Comparison of ENCODE assay signal across 10 cellular contexts in genomic region chr6:156984178-156984738, GRCh38.
DNase-seq lines count a peak whose midpoint lies in the region; TF ChIP-seq lines count a peak whose summit lies in the region.
"Had no signal": no experiment of that assay in that cellular context is flagged by ENCODE, and none has a peak within 500 bp of the region (broad histone marks: within the 10 kb centered on the region; RNA-seq: fewer than 3 reads in every experiment).

No MANE protein-coding gene starts in this region.

- H3K27ac ChIP-seq in H9 (ENCODE audit: insufficient read length, low read depth, low read length) = no peak overlapping the region
- no peak overlapping the region for H3K27ac ChIP-seq in RWPE1
- H3K27ac ChIP-seq in mesendoderm (ENCODE audit: low read depth, low read length) = no peak overlapping the region
- H3K27ac ChIP-seq in esophagus squamous epithelium = no peak overlapping the region

- no peak for TF ChIP-seq POLR2A in esophagus squamous epithelium (IDR thresholded peaks at IDR 0.05)

- H4K20me1 ChIP-seq in H9 (ENCODE audit: control insufficient read depth, insufficient read depth, insufficient read length) = no peaks in the 10 kb centered on the region

- in situ Hi-C loops in GM13977 (cut with MboI; ENCODE audit: low pct_unique_long_range_greater_than_20kb, low sequenced_read_pairs, unreplicated experiment) = no loop called here
- in situ Hi-C loops in KBM-7 (cut with MboI; ENCODE audit: low pct_unique_long_range_greater_than_20kb, low sequenced_read_pairs) = no loop called here

- H3K27me3 Mint-ChIP-seq in H9 (ENCODE audit: low read depth) = no peaks in the 10 kb centered on the region

- WGBS in H9 (ENCODE audit: extremely low coverage, insufficient read length, low lambda C conversion rate) = no CpG with 5 or more reads among the region's 3 CpGs
- no CpG with 5 or more reads among the region's 3 CpGs for WGBS in mesendoderm (ENCODE audit: extremely low coverage, insufficient coverage, low lambda C conversion rate)
- WGBS in esophagus squamous epithelium, 2 donors = 85 to 90% methylated on average over 3 of the region's 3 CpGs

- H3K4ac ChIP-seq in H9 (ENCODE audit: low read depth, low read length) = no peak overlapping the region
- H3K4ac ChIP-seq in mesendoderm (ENCODE audit: low read depth, low read length) = no peak overlapping the region

- H3K79me2 ChIP-seq in H9 (ENCODE audit: insufficient read depth, low read length) = peaks cover 6% of the 10 kb centered on the region; the same call in 1 of the 2 replicates
- H3K79me2 ChIP-seq in mesendoderm (ENCODE audit: control insufficient read depth, insufficient read depth, low read length) = peaks cover 48% of the 10 kb centered on the region

- H2BK120ac ChIP-seq in H9 (ENCODE audit: low read depth, low read length, poor library complexity, severe bottlenecking) (no peak overlapping the region), mesendoderm (ENCODE audit: low read depth, low read length) (no peak overlapping the region)

- CTCF ChIA-PET in RWPE1 (lab: Yijun Ruan, JAX) = interaction anchor here (0.6 kb wide), 1 partner anchor 1501 kb away, joined by 3 read pairs; no protein-coding TSS in a partner anchor

- DNase-seq in GM13977 (ENCODE audit: low spot score) = peak; percentile 20
- no peak for DNase-seq in H9
- DNase-seq in RWPE1 (ENCODE audit: low spot score) = peak; percentile 23
- DNase-seq in mesendoderm = peak; percentile 53
- no peak for DNase-seq in nucleus accumbens (lab: John Stamatoyannopoulos, UW)
- no peak for DNase-seq in esophagus squamous epithelium (lab: John Stamatoyannopoulos, UW)
- DNase-seq in COLO829 (ENCODE audit: low spot score) = no peak
- DNase-seq in KBM-7 = no peak
- DNase-seq: activated gamma-delta T cell treated with Interleukin-2 at 50 U/mL for 16 hours, hypothalamus had no signal

- H3K9me3 Mint-ChIP-seq in H9 = no peaks in the 10 kb centered on the region

- H3K36me3 Mint-ChIP-seq in H9 (ENCODE audit: insufficient read depth in 1 of 3, low read depth in 3 of 3) = no peaks in the 10 kb centered on the region

- H2BK15ac ChIP-seq in H9 (ENCODE audit: low read depth, low read length) (no peak overlapping the region), mesendoderm (replicated peaks; ENCODE audit: low read depth) (no peak overlapping the region)

- H3T11ph ChIP-seq in H9 (ENCODE audit: low read length) = no peak overlapping the region

- no peak overlapping the region for H4K5ac ChIP-seq in H9 (ENCODE audit: insufficient read length, low read depth, low read length)
- H4K5ac ChIP-seq in mesendoderm (ENCODE audit: low read length) = no peak overlapping the region

- H3K27me3 ChIP-seq in H9 (ENCODE audit: insufficient read depth, low read length) = no peaks in the 10 kb centered on the region
- H3K27me3 ChIP-seq in mesendoderm (ENCODE audit: insufficient read depth, low read length, poor library complexity) = no peaks in the 10 kb centered on the region
- H3K27me3 ChIP-seq in esophagus squamous epithelium = no peaks in the 10 kb centered on the region

- intact Hi-C loops in esophagus squamous epithelium (cut with DNase I) = no loop called here

- H3K4me3 Mint-ChIP-seq in H9 = no peak overlapping the region

- H2AK5ac ChIP-seq in H9 (ENCODE audit: insufficient read length, low read length) (no peak overlapping the region), mesendoderm (ENCODE audit: low read length) (no peak overlapping the region)

- H3K36me3 ChIP-seq in mesendoderm (ENCODE audit: control insufficient read depth, insufficient read depth, low read length) = no peaks in the 10 kb centered on the region
- no peaks in the 10 kb centered on the region for H3K36me3 ChIP-seq in esophagus squamous epithelium

- no peak overlapping the region for H3K18ac ChIP-seq in H9 (ENCODE audit: insufficient read length, low read depth, low read length)
- no peak overlapping the region for H3K18ac ChIP-seq in mesendoderm (ENCODE audit: low read length)

- no peak overlapping the region for H2BK20ac ChIP-seq in H9 (ENCODE audit: low read depth, low read length, poor library complexity, severe bottlenecking)

- peaks cover 12% of the 10 kb centered on the region for H3K4me1 ChIP-seq in H9 (ENCODE audit: insufficient read depth, low read length)
- H3K4me1 ChIP-seq in mesendoderm (ENCODE audit: control insufficient read depth, low read depth, low read length) = peaks cover 15% of the 10 kb centered on the region
- peaks cover 4 to 51% (median 12%) of the 10 kb centered on the region in 3 donors for H3K4me1 ChIP-seq in esophagus squamous epithelium

- no peak overlapping the region for H3K23ac ChIP-seq in H9 (ENCODE audit: insufficient read length, low read depth, low read length)
- no peak overlapping the region for H3K23ac ChIP-seq in mesendoderm (ENCODE audit: low read length)

- no peak overlapping the region for H2AFZ ChIP-seq in H9 (ENCODE audit: low read length)

- H3K79me1 ChIP-seq in H9 (ENCODE audit: insufficient read depth, low read depth, low read length, poor library complexity, severe bottlenecking) (no peaks in the 10 kb centered on the region), mesendoderm (ENCODE audit: low read length) (peaks cover 16% of the 10 kb centered on the region)

- no peak overlapping the region for H4K91ac ChIP-seq in H9 (ENCODE audit: insufficient read length, low read depth, low read length)

- H2BK12ac ChIP-seq in H9 (ENCODE audit: insufficient read length, low read depth, low read length) = no peak overlapping the region

- peak overlapping the region; percentile 13 to 46 (median 15); a peak in 5 of 7 replicates for H3K27ac Mint-ChIP-seq in H9

- H3K4me3 ChIP-seq in mesendoderm (ENCODE audit: low read length) (no peak overlapping the region), esophagus squamous epithelium (no peak overlapping the region)

- peaks cover 63 to 74% of the 10 kb centered on the region in 2 experiments for H3K4me1 Mint-ChIP-seq in H9

- POLR2A ChIA-PET in RWPE1 (lab: Yijun Ruan, JAX; ENCODE audit: low non-redundant PET) = no interaction called here

- TF ChIP-seq CTCF in GM13977 (IDR thresholded peaks at IDR 0.05; ENCODE audit: extremely low read depth, insufficient read depth, missing control alignments) (no peak), H9 (conservative IDR thresholded peaks at IDR 0.05) (no peak), RWPE1 (conservative IDR thresholded peaks at IDR 0.05; ENCODE audit: low read depth) (no peak), esophagus squamous epithelium (IDR thresholded peaks at IDR 0.05) (no peak)

- H3K9ac ChIP-seq in H9 (ENCODE audit: extremely low read depth, insufficient read length, low read length) = no peak overlapping the region
- H3K9ac ChIP-seq in mesendoderm (ENCODE audit: low read length) = no peak overlapping the region

- H3K56ac ChIP-seq in H9 (ENCODE audit: insufficient read length, low read depth, low read length) (no peak overlapping the region), mesendoderm (ENCODE audit: low read length) (no peak overlapping the region)

- no peak overlapping the region for H3K4me2 ChIP-seq in H9 (ENCODE audit: insufficient read depth, insufficient read length, low read length)
- H3K4me2 ChIP-seq in mesendoderm (ENCODE audit: low read length) = no peak overlapping the region

- H3K14ac ChIP-seq in H9 (ENCODE audit: insufficient read depth, low read length) = no peak overlapping the region

- H4K8ac ChIP-seq in H9 (replicated peaks; ENCODE audit: insufficient read length, low read depth, low read length) (no peak overlapping the region), mesendoderm (ENCODE audit: low read depth, low read length) (no peak overlapping the region)

- H3K23me2 ChIP-seq in H9 (ENCODE audit: insufficient read length, low read depth, low read length, poor library complexity, severe bottlenecking) = no peaks in the 10 kb centered on the region

- no peaks in the 10 kb centered on the region for H3K9me3 ChIP-seq in H9 (ENCODE audit: control insufficient read depth, low read depth, low read length)
- H3K9me3 ChIP-seq in esophagus squamous epithelium = no peaks in the 10 kb centered on the region

- H2BK5ac ChIP-seq in H9 (ENCODE audit: insufficient read length, low read length) = no peak overlapping the region
- H2BK5ac ChIP-seq in mesendoderm (ENCODE audit: low read length) = no peak overlapping the region

Comparison
In these comparisons a context has a peak if more than half of its experiments do, and no peak if none do; other contexts are left out.
1. DNase-seq: peak in GM13977 (single experiment), RWPE1 (single experiment) and mesendoderm (single experiment); none in H9 (single experiment), nucleus accumbens (0 of 56), esophagus squamous epithelium (single experiment), COLO829 (single experiment) and KBM-7 (single experiment).